In the genomic region with DNA sequence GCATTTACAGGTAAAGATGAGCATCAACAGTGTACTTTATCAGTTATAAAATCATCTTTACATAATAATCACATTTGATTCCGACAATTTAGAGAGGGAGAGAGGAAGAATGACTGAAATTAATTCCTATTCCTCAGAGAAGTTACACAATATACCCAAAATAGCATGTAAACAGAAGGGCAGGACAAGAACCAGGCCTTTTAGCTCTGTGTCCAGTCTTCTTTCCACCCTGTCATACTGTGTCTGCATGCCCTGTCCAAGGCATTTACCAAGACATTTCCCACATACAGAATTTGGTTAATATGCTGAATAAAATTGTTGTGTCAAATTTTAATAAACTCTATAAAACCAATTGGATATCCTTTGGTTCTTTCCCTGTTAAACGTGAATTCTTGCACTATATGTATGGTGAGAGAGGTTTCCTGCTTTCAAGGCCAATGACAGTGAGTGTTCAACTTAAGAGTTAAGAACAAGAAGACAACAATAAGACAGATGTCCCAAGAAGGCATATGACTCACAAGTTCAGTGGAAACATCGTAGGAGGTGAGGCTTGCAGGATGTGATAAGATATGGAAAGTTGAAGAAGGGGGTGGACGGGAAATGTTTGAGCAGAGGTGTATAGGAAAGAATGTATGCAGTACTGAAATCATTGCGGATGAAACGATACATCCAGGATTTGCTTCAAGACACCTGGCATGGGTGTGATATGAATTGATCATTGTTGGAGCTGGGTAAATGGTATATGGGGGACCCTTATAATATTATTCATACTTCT, we compare ENCODE assay signal across 1 cellular context.
TF ChIP-seq lines count a peak whose summit lies in the region.

No MANE protein-coding gene starts in this region.

TF ChIP-seq in K562, 482 proteins besides CTCF, POLR2A, EP300 and RAD21 (continued from another document and continues in another):
- TF ChIP-seq, protein P1, sequence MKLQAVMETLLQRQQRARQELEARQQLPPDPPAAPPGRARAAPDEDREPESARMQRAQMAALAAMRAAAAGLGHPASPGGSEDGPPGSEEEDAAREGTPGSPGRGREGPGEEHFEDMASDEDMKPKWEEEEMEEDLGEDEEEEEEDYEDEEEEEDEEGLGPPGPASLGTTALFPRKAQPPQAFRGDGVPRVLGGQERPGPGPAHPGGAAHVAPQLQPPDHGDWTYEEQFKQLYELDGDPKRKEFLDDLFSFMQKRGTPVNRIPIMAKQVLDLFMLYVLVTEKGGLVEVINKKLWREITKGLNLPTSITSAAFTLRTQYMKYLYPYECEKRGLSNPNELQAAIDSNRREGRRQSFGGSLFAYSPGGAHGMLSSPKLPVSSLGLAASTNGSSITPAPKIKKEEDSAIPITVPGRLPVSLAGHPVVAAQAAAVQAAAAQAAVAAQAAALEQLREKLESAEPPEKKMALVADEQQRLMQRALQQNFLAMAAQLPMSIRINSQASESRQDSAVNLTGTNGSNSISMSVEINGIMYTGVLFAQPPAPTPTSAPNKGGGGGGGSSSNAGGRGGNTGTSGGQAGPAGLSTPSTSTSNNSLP (IDR thresholded peaks at IDR 0.05; ENCODE audit: borderline replicate concordance, low read depth, low read length) = peak; percentile 78
- TF ChIP-seq, protein P2, sequence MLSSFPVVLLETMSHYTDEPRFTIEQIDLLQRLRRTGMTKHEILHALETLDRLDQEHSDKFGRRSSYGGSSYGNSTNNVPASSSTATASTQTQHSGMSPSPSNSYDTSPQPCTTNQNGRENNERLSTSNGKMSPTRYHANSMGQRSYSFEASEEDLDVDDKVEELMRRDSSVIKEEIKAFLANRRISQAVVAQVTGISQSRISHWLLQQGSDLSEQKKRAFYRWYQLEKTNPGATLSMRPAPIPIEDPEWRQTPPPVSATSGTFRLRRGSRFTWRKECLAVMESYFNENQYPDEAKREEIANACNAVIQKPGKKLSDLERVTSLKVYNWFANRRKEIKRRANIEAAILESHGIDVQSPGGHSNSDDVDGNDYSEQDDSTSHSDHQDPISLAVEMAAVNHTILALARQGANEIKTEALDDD (IDR thresholded peaks at IDR 0.05) = peak; percentile 75
- TF ChIP-seq CHD2 (IDR thresholded peaks at IDR 0.05; ENCODE audit: low read depth, low read length) (0 out of 2 replicates have a peak, but pooled peaks have one; percentile 34), RBFOX2 (IDR thresholded peaks at IDR 0.05; ENCODE audit: low read depth, low read length) (0 out of 2 replicates have a peak, but pooled peaks have one; percentile 25), ATF7 (IDR thresholded peaks at IDR 0.05) (peak; percentile 92), TOE1 (IDR thresholded peaks at IDR 0.05; ENCODE audit: borderline replicate concordance) (peak; percentile 88), TOE1 (CRISPR knock-in tag; IDR thresholded peaks at IDR 0.05; ENCODE audit: borderline replicate concordance, low read depth) (no peak), NR3C1 (CRISPR knock-in tag; IDR thresholded peaks at IDR 0.05) (no peak), GABPA (tag; conservative IDR thresholded peaks at IDR 0.05; ENCODE audit: low read depth) (peak; percentile 59), LEF1 (IDR thresholded peaks at IDR 0.05) (peak; percentile 99), ETV6 (IDR thresholded peaks at IDR 0.05; ENCODE audit: borderline replicate concordance in 1 of 2, low read depth in 2 of 2, low read length in 1 of 2) (peak in 1 of 2 experiments; percentile 85; a peak in 2 of 4 replicates), ETV6 (CRISPR knock-in tag; IDR thresholded peaks at IDR 0.05; ENCODE audit: borderline replicate concordance) (no peak), KLF16 (IDR thresholded peaks at IDR 0.05) (peak; percentile 95), YY1 (IDR thresholded peaks at IDR 0.05; ENCODE audit: borderline replicate concordance in 1 of 3, control insufficient read depth in 1 of 3, extremely low read depth in 1 of 3, insufficient read depth in 3 of 3, insufficient read length in 1 of 3, insufficient replicate concordance in 2 of 3, low read depth in 1 of 3, low read length in 2 of 3) (no peak), HEY1 (CRISPR knock-in tag; IDR thresholded peaks at IDR 0.05; ENCODE audit: borderline replicate concordance) (peak; percentile 91; the same call in 1 of the 2 replicates), CEBPB (tag; IDR thresholded peaks at IDR 0.05) (peak; percentile 76), BCOR (IDR thresholded peaks at IDR 0.05) (peak; percentile 93), ZNF174 (CRISPR knock-in tag; IDR thresholded peaks at IDR 0.05) (0 out of 2 replicates have a peak, but pooled peaks have one; percentile 57), ARID2 (IDR thresholded peaks at IDR 0.05) (peak; percentile 69)
- TF ChIP-seq, protein P3, sequence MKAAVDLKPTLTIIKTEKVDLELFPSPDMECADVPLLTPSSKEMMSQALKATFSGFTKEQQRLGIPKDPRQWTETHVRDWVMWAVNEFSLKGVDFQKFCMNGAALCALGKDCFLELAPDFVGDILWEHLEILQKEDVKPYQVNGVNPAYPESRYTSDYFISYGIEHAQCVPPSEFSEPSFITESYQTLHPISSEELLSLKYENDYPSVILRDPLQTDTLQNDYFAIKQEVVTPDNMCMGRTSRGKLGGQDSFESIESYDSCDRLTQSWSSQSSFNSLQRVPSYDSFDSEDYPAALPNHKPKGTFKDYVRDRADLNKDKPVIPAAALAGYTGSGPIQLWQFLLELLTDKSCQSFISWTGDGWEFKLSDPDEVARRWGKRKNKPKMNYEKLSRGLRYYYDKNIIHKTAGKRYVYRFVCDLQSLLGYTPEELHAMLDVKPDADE (conservative IDR thresholded peaks at IDR 0.05; ENCODE audit: control insufficient read depth, low read depth, low read length) = no peak
- TF ChIP-seq, protein P4, sequence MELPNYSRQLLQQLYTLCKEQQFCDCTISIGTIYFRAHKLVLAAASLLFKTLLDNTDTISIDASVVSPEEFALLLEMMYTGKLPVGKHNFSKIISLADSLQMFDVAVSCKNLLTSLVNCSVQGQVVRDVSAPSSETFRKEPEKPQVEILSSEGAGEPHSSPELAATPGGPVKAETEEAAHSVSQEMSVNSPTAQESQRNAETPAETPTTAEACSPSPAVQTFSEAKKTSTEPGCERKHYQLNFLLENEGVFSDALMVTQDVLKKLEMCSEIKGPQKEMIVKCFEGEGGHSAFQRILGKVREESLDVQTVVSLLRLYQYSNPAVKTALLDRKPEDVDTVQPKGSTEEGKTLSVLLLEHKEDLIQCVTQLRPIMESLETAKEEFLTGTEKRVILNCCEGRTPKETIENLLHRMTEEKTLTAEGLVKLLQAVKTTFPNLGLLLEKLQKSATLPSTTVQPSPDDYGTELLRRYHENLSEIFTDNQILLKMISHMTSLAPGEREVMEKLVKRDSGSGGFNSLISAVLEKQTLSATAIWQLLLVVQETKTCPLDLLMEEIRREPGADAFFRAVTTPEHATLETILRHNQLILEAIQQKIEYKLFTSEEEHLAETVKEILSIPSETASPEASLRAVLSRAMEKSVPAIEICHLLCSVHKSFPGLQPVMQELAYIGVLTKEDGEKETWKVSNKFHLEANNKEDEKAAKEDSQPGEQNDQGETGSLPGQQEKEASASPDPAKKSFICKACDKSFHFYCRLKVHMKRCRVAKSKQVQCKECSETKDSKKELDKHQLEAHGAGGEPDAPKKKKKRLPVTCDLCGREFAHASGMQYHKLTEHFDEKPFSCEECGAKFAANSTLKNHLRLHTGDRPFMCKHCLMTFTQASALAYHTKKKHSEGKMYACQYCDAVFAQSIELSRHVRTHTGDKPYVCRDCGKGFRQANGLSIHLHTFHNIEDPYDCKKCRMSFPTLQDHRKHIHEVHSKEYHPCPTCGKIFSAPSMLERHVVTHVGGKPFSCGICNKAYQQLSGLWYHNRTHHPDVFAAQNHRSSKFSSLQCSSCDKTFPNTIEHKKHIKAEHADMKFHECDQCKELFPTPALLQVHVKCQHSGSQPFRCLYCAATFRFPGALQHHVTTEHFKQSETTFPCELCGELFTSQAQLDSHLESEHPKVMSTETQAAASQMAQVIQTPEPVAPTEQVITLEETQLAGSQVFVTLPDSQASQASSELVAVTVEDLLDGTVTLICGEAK (IDR thresholded peaks at IDR 0.05) = peak; percentile 32; the same call in 1 of the 2 replicates
- TF ChIP-seq, protein P4 (CRISPR knock-in tag; IDR thresholded peaks at IDR 0.05) = no peak
- TF ChIP-seq, protein P5, sequence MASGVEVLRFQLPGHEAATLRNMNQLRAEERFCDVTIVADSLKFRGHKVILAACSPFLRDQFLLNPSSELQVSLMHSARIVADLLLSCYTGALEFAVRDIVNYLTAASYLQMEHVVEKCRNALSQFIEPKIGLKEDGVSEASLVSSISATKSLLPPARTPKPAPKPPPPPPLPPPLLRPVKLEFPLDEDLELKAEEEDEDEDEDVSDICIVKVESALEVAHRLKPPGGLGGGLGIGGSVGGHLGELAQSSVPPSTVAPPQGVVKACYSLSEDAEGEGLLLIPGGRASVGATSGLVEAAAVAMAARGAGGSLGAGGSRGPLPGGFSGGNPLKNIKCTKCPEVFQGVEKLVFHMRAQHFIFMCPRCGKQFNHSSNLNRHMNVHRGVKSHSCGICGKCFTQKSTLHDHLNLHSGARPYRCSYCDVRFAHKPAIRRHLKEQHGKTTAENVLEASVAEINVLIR (CRISPR knock-in tag; IDR thresholded peaks at IDR 0.05) = 0 out of 2 replicates have a peak, but pooled peaks have one; percentile 56
- TF ChIP-seq, protein P6, sequence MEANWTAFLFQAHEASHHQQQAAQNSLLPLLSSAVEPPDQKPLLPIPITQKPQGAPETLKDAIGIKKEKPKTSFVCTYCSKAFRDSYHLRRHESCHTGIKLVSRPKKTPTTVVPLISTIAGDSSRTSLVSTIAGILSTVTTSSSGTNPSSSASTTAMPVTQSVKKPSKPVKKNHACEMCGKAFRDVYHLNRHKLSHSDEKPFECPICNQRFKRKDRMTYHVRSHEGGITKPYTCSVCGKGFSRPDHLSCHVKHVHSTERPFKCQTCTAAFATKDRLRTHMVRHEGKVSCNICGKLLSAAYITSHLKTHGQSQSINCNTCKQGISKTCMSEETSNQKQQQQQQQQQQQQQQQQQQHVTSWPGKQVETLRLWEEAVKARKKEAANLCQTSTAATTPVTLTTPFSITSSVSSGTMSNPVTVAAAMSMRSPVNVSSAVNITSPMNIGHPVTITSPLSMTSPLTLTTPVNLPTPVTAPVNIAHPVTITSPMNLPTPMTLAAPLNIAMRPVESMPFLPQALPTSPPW (CRISPR knock-in tag; IDR thresholded peaks at IDR 0.05) = peak; percentile 94
